8 cellular contexts compared by ENCODE assay signal in the genomic region with DNA sequence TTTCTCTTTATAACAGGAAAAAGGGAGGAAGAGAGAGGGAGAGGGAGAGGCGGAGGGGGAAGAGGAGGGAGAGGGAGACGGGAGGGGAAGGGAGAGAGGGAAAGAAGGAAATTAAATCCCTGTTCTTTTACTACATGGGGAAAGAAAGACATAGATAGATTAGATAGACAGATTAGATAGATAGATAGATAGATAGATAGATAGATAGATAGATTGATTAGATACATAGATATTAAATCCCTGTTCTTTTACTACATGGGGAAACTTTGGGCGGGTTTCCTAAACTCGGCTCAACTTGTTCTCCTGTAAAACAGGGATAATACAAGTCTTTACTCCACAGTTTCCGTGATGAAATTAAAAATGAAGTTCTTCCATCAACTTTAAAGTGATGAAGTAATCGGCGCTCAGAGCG. TPM values are rescaled to one million over a fixed set of nuclear protein-coding genes. Genes with fewer than 3 reads are reported as not detected.
DNase-seq lines count a peak whose midpoint lies in the region; ATAC-seq and TF ChIP-seq lines count a peak whose summit lies in the region.

No MANE protein-coding gene starts in this region.

- BruUV-seq in OCI-LY7 (replicated peaks; lab: Mats Ljungman, UMichigan) = no TSS peak

- TF ChIP-seq CTCF in CD8-positive, alpha-beta T cell (IDR thresholded peaks at IDR 0.05) = no peak
- TF ChIP-seq CTCF in OCI-LY7 (conservative IDR thresholded peaks at IDR 0.05; ENCODE audit: low read length) (no peak), neutrophil (IDR thresholded peaks at IDR 0.05) (no peak)

- no peaks in the 10 kb centered on the region for H3K9me3 Mint-ChIP-seq in CD8-positive, alpha-beta T cell

- DNase-seq in CD8-positive, alpha-beta T cell = no peak
- DNase-seq in OCI-LY7 (ENCODE audit: low spot score) = no peak
- no peak for DNase-seq in epithelial cell of prostate (ENCODE audit: low read depth, low spot score)
- no peak for DNase-seq in ACHN
- DNase-seq in 8988T = no peak
- DNase-seq in NK-92 treated with Interleukin-12 subunit alpha and Interleukin-12 subunit beta, amount 100 ng/mL, for 24 hours (lab: John Stamatoyannopoulos, UW) = no peak

- peak overlapping the region; percentile 85 for H3K27ac ChIP-seq in CD8-positive, alpha-beta T cell (ENCODE audit: low read depth, low read length)
- H3K27ac ChIP-seq in OCI-LY7 (ENCODE audit: low read depth, low read length, poor library complexity, severe bottlenecking) (peak overlapping the region; percentile 75), epithelial cell of prostate (peak overlapping the region; percentile 44), neutrophil (peak overlapping the region; percentile 72)

- no peaks in the 10 kb centered on the region for H3K9me3 ChIP-seq in CD8-positive, alpha-beta T cell (ENCODE audit: low read length)
- H3K9me3 ChIP-seq in OCI-LY7 (ENCODE audit: low read length) (peaks cover 6% of the 10 kb centered on the region; the same call in 1 of the 2 replicates), neutrophil (no peaks in the 10 kb centered on the region)

- H3K79me2 ChIP-seq in OCI-LY7 (ENCODE audit: insufficient read depth, low read depth, low read length) = peaks cover 57% of the 10 kb centered on the region

- peak overlapping the region; percentile 94 for H3K4me3 Mint-ChIP-seq in CD8-positive, alpha-beta T cell

- POLR2A ChIA-PET in CD8-positive, alpha-beta T cell (lab: Charles Lee) = interaction anchor here (0.5 to 2.1 kb wide), 8 partner anchors 11 to 982 kb away, joined by 3 to 20 read pairs (median 5); a partner anchor contains a TSS
- POLR2A ChIA-PET in OCI-LY7 (lab: Charles Lee) = interaction anchor here (0.6 to 2.6 kb wide), 8 partner anchors 10 to 35 kb away, joined by 3 to 20 read pairs (median 7); a partner anchor contains a TSS

- intact Hi-C loops in CD8-positive, alpha-beta T cell (cut with DNase I, micrococcal nuclease) = loop anchor here (2.0 to 10.0 kb wide), 8 partner anchors 299 to 2001 kb away; a partner anchor contains a TSS
- intact Hi-C loops in OCI-LY7 (cut with micrococcal nuclease; ENCODE audit: unreplicated experiment) = loop anchor here (2.0 kb wide), 1 partner anchor 35 kb away; a partner anchor contains a TSS

- H3K9me2 ChIP-seq in OCI-LY7 (ENCODE audit: insufficient read depth, low read length) = no peaks in the 10 kb centered on the region

- CTCF ChIA-PET in CD8-positive, alpha-beta T cell (lab: Charles Lee) = no interaction called here
- CTCF ChIA-PET in OCI-LY7 (lab: Charles Lee; ENCODE audit: unreplicated experiment) = no interaction called here

- in situ Hi-C loops in ACHN (cut with HindIII; ENCODE audit: low pct_ligation_motif_present, low pct_unique_long_range_greater_than_20kb, low sequenced_read_pairs) = no loop called here

- H3K27me3 ChIP-seq in CD8-positive, alpha-beta T cell (ENCODE audit: insufficient read depth, low read length) = no peaks in the 10 kb centered on the region
- no peaks in the 10 kb centered on the region for H3K27me3 ChIP-seq in neutrophil

- H3K4me1 ChIP-seq in CD8-positive, alpha-beta T cell (ENCODE audit: insufficient read depth, low read length) = peaks cover 30% of the 10 kb centered on the region
- peaks cover 38% of the 10 kb centered on the region for H3K4me1 ChIP-seq in OCI-LY7 (ENCODE audit: insufficient read depth, low read length, poor library complexity, severe bottlenecking)
- peaks cover 14 to 15% of the 10 kb centered on the region in 2 experiments for H3K4me1 ChIP-seq in neutrophil (ENCODE audit: control insufficient read depth in 1 of 2, insufficient read depth in 1 of 2, low read depth in 1 of 2, low read length in 1 of 2)

- no peaks in the 10 kb centered on the region for H3K27me3 Mint-ChIP-seq in CD8-positive, alpha-beta T cell (ENCODE audit: low read depth)

- H2AFZ ChIP-seq in OCI-LY7 (ENCODE audit: low read length) = no peak overlapping the region

- peaks cover 37% of the 10 kb centered on the region for H3K36me3 Mint-ChIP-seq in CD8-positive, alpha-beta T cell

- H3K4me3 ChIP-seq in CD8-positive, alpha-beta T cell (ENCODE audit: low read depth, low read length) = peak overlapping the region; percentile 80
- H3K4me3 ChIP-seq in OCI-LY7 (ENCODE audit: low read depth, low read length, poor library complexity, severe bottlenecking) = peak overlapping the region; percentile 93
- H3K4me3 ChIP-seq in neutrophil (ENCODE audit: low read depth in 1 of 2, low read length in 1 of 2) = peak overlapping the region; percentile 64 to 89

- no peak for ATAC-seq in CD8-positive, alpha-beta T cell
- no peak for ATAC-seq in GM21423 (IDR thresholded peaks at IDR 0.05; ENCODE audit: unreplicated experiment)

- H3K4me2 ChIP-seq in OCI-LY7 (ENCODE audit: low read length) = peak overlapping the region; percentile 77

- H4K20me1 ChIP-seq in OCI-LY7 (ENCODE audit: insufficient read depth, low read length) = peaks cover 25% of the 10 kb centered on the region

- H3K27ac Mint-ChIP-seq in CD8-positive, alpha-beta T cell = peak overlapping the region; percentile 94

- peaks cover 40% of the 10 kb centered on the region for H3K4me1 Mint-ChIP-seq in CD8-positive, alpha-beta T cell (ENCODE audit: low read depth)

- H3K36me3 ChIP-seq in CD8-positive, alpha-beta T cell (ENCODE audit: insufficient read depth, low read length) = peaks cover 14% of the 10 kb centered on the region
- H3K36me3 ChIP-seq in OCI-LY7 (ENCODE audit: insufficient read depth, low read length) = peaks cover 53% of the 10 kb centered on the region
- peaks cover 26% of the 10 kb centered on the region for H3K36me3 ChIP-seq in neutrophil

RNA-seq across cellular contexts. Expression of a gene that starts 0.7 kb away (rescaled TPM):
- 10 to 100 TPM; 43.7 to 49.7 TPM for total RNA-seq in CD8-positive, alpha-beta T cell
- total RNA-seq in OCI-LY7 (2014; rRNA removed; shearing (Covaris generic)) = 56.3 and 79.7 TPM in 2 replicates
- total RNA-seq in OCI-LY7 (2022) = 133 and 134 TPM in 2 replicates

RNA-seq across cellular contexts. Expression of a gene that starts 34.6 kb away (rescaled TPM):
- 10 to 100 TPM; 12.1 to 13.2 TPM for total RNA-seq in CD8-positive, alpha-beta T cell
- total RNA-seq in OCI-LY7 (2014; rRNA removed; shearing (Covaris generic)) = 7.3 and 8.0 TPM in 2 replicates
- total RNA-seq in OCI-LY7 (2022) = 8.3 and 9.0 TPM in 2 replicates

RNA-seq across cellular contexts. Expression of a gene that starts 59.1 kb away (rescaled TPM):
- total RNA-seq in CD8-positive, alpha-beta T cell = 10 to 100 TPM; 73.7 to 79.4 TPM
- total RNA-seq in OCI-LY7 (2014; rRNA removed; shearing (Covaris generic)) = 40.4 and 57.8 TPM in 2 replicates
- 66.7 and 69.8 TPM in 2 replicates for total RNA-seq in OCI-LY7 (2022)
